11 cellular contexts compared by ENCODE assay signal in genomic region chr20:32443386-32443974, GRCh38.
DNase-seq lines count a peak whose midpoint lies in the region; ATAC-seq and FAIRE-seq lines count a peak whose summit lies in the region.
"Had no signal": no experiment of that assay in that cellular context is flagged by ENCODE, and none has a peak within 500 bp of the region (broad histone marks: within the 10 kb centered on the region; RNA-seq: fewer than 3 reads in every experiment).

No MANE protein-coding gene starts in this region.

- H3K4me1 ChIP-seq in BLaER1 treated with 17β-estradiol and CSF1 and Interleukin-3, amounts not matched to agents 10 nM and 100 nM = peaks cover 41 to 98% (median 86%) of the 10 kb centered on the region in 10 experiments
- H3K4me1 ChIP-seq in small intestine (ENCODE audit: control insufficient read depth in 2 of 2, insufficient read depth in 1 of 2, low read depth in 1 of 2, low read length in 1 of 2) = no peaks in the 10 kb centered on the region

- H3K27me3 Mint-ChIP-seq in activated CD8-positive, alpha-beta T cell treated with anti-CD3 and anti-CD28 coated beads, Interleukin-2, amount 10 ng/mL, durations not matched to agents 7 days and 5 days (ENCODE audit: low read depth) = no peaks in the 10 kb centered on the region
- H3K27me3 Mint-ChIP-seq in naive B cell = no peaks in the 10 kb centered on the region

- H3K36me3 ChIP-seq in BLaER1 treated with 17β-estradiol and CSF1 and Interleukin-3, amounts not matched to agents 10 nM and 100 nM = peaks cover 56 to 93% (median 81%) of the 10 kb centered on the region in 11 experiments
- H3K36me3 ChIP-seq in H7 (replicated peaks; ENCODE audit: control insufficient read depth, insufficient read depth, low read length) (peaks cover 18% of the 10 kb centered on the region), small intestine (ENCODE audit: control insufficient read depth in 2 of 2, insufficient read depth in 2 of 2, low read length in 2 of 2) (peaks cover 8 to 37% of the 10 kb centered on the region in 2 donors)

- H3K9ac ChIP-seq in BLaER1 treated with 17β-estradiol and CSF1 and Interleukin-3, amounts not matched to agents 10 nM and 100 nM = no peak overlapping the region

- POLR2A ChIA-PET in activated CD8-positive, alpha-beta T cell treated with anti-CD3 and anti-CD28 coated beads, Interleukin-2, amount 10 ng/mL, durations not matched to agents 7 days and 5 days (lab: Charles Lee) = no interaction called here

- H3K4me2 ChIP-seq in BLaER1 treated with 17β-estradiol and CSF1 and Interleukin-3, amounts not matched to agents 10 nM and 100 nM = peak overlapping the region in 6 of 11 experiments; percentile 1 to 94 (median 88); a peak in 11 of 22 replicates

- DNase-seq in H7 (peak; percentile 61), naive B cell (no peak), small intestine (no peak)
- DNase-seq in activated CD8-positive, alpha-beta T cell treated with anti-CD3 and anti-CD28 coated beads, Interleukin-2, amount 10 ng/mL, durations not matched to agents 7 days and 5 days = no peak
- DNase-seq: NCI-H187 had no signal

- no peak for ATAC-seq in activated CD8-positive, alpha-beta T cell treated with anti-CD3 and anti-CD28 coated beads, Interleukin-2, amount 10 ng/mL, durations not matched to agents 7 days and 5 days
- no peak for ATAC-seq in naive B cell (ENCODE audit: low read depth in 2 of 2)
- no peak for ATAC-seq in HG03354 (IDR thresholded peaks at IDR 0.05; ENCODE audit: poor library complexity, severe bottlenecking, unreplicated experiment)
- no peak for ATAC-seq in HG03521 (IDR thresholded peaks at IDR 0.05; ENCODE audit: unreplicated experiment)
- ATAC-seq in HG03159 (IDR thresholded peaks at IDR 0.05; ENCODE audit: unreplicated experiment) = no peak
- ATAC-seq: left lobe of liver had no signal

- H3K9me3 ChIP-seq in BLaER1 treated with 17β-estradiol and CSF1 and Interleukin-3, amounts not matched to agents 10 nM and 100 nM (replicated peaks in 1 of 11) = no peaks in the 10 kb centered on the region
- H3K9me3 ChIP-seq in small intestine (ENCODE audit: control insufficient read depth, low read depth) = no peaks in the 10 kb centered on the region

- WGBS in small intestine, 3 donors = 75 to 79% (median 78%) methylated on average over 3 of the region's 3 CpGs

- no peak for FAIRE-seq in small intestine (lab: Jason Lieb, UNC)
- FAIRE-seq: astrocyte had no signal

- peak overlapping the region; percentile 65 for H3K27ac Mint-ChIP-seq in activated CD8-positive, alpha-beta T cell treated with anti-CD3 and anti-CD28 coated beads, Interleukin-2, amount 10 ng/mL, durations not matched to agents 7 days and 5 days
- H3K27ac Mint-ChIP-seq in naive B cell = peak overlapping the region; percentile 18 to 93 (median 53)

- H4K20me1 ChIP-seq in BLaER1 treated with 17β-estradiol and CSF1 and Interleukin-3, amounts not matched to agents 10 nM and 100 nM = peaks cover 89 to 100% (median 98%) of the 10 kb centered on the region in 11 experiments; a peak in 21 of 22 replicates

- no peaks in the 10 kb centered on the region for H3K9me3 Mint-ChIP-seq in activated CD8-positive, alpha-beta T cell treated with anti-CD3 and anti-CD28 coated beads, Interleukin-2, amount 10 ng/mL, durations not matched to agents 7 days and 5 days (ENCODE audit: insufficient read depth)
- H3K9me3 Mint-ChIP-seq in naive B cell = no peaks in the 10 kb centered on the region

- H3K4me3 Mint-ChIP-seq in activated CD8-positive, alpha-beta T cell treated with anti-CD3 and anti-CD28 coated beads, Interleukin-2, amount 10 ng/mL, durations not matched to agents 7 days and 5 days = no peak overlapping the region
- H3K4me3 Mint-ChIP-seq in naive B cell = peak overlapping the region in 4 of 8 donors; percentile 3 to 46 (median 30)

- no peaks in the 10 kb centered on the region for H3K27me3 ChIP-seq in BLaER1 treated with 17β-estradiol and CSF1 and Interleukin-3, amounts not matched to agents 10 nM and 100 nM
- no peaks in the 10 kb centered on the region for H3K27me3 ChIP-seq in H7 (ENCODE audit: control insufficient read depth, insufficient read depth, low read length)
- H3K27me3 ChIP-seq in small intestine (ENCODE audit: control insufficient read depth in 2 of 2, insufficient read depth in 2 of 2, low read length in 2 of 2) = no peaks in the 10 kb centered on the region

- CTCF ChIA-PET in activated CD8-positive, alpha-beta T cell treated with anti-CD3 and anti-CD28 coated beads, Interleukin-2, amount 10 ng/mL, durations not matched to agents 7 days and 5 days (lab: Charles Lee) = interaction anchor here (1.4 to 1.7 kb wide), 2 partner anchors 41 to 230 kb away, joined by 5 read pairs; partner anchors contain the start of gene C20orf203

- no peak overlapping the region for H3K4me3 ChIP-seq in BLaER1 treated with 17β-estradiol and CSF1 and Interleukin-3, amounts not matched to agents 10 nM and 100 nM
- no peak overlapping the region for H3K4me3 ChIP-seq in H7 (ENCODE audit: insufficient read depth, low read depth, low read length)
- H3K4me3 ChIP-seq in small intestine (ENCODE audit: low read depth in 1 of 2, low read length in 2 of 2) = no peak overlapping the region

- peaks cover 41% of the 10 kb centered on the region for H3K36me3 Mint-ChIP-seq in activated CD8-positive, alpha-beta T cell treated with anti-CD3 and anti-CD28 coated beads, Interleukin-2, amount 10 ng/mL, durations not matched to agents 7 days and 5 days (ENCODE audit: low read depth)
- H3K36me3 Mint-ChIP-seq in naive B cell = peaks cover 3 to 5% of the 10 kb centered on the region in 2 donors

- peaks cover 25% of the 10 kb centered on the region for H3K4me1 Mint-ChIP-seq in activated CD8-positive, alpha-beta T cell treated with anti-CD3 and anti-CD28 coated beads, Interleukin-2, amount 10 ng/mL, durations not matched to agents 7 days and 5 days (ENCODE audit: low read depth)
- H3K4me1 Mint-ChIP-seq in naive B cell = peaks cover 31 to 60% (median 56%) of the 10 kb centered on the region in 3 donors

- no peak overlapping the region for H3K27ac ChIP-seq in BLaER1 treated with 17β-estradiol and CSF1 and Interleukin-3, amounts not matched to agents 10 nM and 100 nM
- H3K27ac ChIP-seq in small intestine (ENCODE audit: low read depth in 1 of 2, low read length in 1 of 2) = no peak overlapping the region
